In the genomic region with DNA sequence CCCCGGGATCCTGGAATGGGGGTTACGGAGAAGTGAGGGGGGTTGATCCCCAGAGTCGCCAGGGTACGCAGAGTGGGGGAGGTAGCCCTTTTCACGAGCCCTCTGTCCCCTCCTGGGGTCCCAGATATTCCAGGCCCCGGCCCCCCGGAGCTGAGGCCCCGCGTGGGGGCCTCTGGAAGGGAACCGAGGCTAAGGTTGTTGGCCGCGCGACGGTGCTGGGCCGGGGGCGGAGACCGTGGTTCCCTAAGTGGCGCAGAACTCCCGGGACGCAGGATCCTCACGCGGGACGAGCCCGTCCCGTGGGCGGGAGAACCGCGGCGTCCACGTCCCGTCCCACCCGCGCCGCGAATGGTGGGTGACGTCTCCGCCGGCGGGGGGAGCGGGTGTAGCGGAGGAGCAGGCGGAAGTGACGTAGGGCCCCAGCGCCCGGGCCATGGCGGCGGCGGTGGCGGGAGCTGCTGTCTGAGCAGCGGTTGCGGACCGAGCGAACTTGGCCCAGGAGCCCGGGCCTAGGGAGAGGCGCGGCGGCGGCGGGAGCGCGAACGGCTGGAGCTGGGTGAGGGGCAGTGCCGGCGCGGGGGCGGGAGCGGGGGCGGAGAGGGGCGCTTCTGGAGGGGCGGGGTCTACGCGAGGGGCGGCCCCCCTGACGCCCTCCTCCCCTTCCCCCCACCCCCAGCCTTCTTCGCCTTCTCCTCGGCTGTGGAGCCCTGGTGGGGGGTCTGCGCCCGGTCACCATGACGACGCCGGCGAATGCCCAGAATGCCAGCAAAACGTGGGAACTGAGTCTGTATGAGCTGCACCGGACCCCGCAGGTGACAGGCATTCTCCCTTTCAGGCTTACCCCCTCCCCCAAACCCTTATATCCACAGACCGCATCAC, we compare ENCODE assay signal across 8 cellular contexts. TPM values are rescaled to one million over a fixed set of nuclear protein-coding genes. Genes with fewer than 3 reads are reported as not detected.
A peak's percentile ranks its signal among the peaks of the same experiment; 100 is the strongest.
DNase-seq lines count a peak whose midpoint lies in the region; ATAC-seq and TF ChIP-seq lines count a peak whose summit lies in the region.

Gene RING1 (plus strand): TSS at position 412 of the 879 bp plus-strand sequence. CDS start 323 bp downstream, at position 735.

- H3K9me3 ChIP-seq in SJSA1 (replicated peaks) (no peaks in the 10 kb centered on the region), neural cell (ENCODE audit: low read length) (no peaks in the 10 kb centered on the region)

- peak within 1 kb of the TSS; percentile 87 for H3K4me3 Mint-ChIP-seq in stimulated activated naive CD8-positive, alpha-beta T cell treated with anti-CD3 and anti-CD28 coated beads, Interleukin-15, Interleukin-2, amounts not matched to agents 100 ng/mL and 50 ng/mL, for 24 hours

- H3K4me1 Mint-ChIP-seq in stimulated activated naive CD8-positive, alpha-beta T cell treated with anti-CD3 and anti-CD28 coated beads, Interleukin-15, Interleukin-2, amounts not matched to agents 100 ng/mL and 50 ng/mL, for 24 hours (ENCODE audit: low read depth) = peaks cover 60% of the 10 kb centered on the region

- no peaks in the 10 kb centered on the region for H3F3A ChIP-seq in neural cell (ENCODE audit: insufficient read depth, low read length, poor library complexity, severe bottlenecking)

- H3K9me3 Mint-ChIP-seq in stimulated activated naive CD8-positive, alpha-beta T cell treated with anti-CD3 and anti-CD28 coated beads, Interleukin-15, Interleukin-2, amounts not matched to agents 100 ng/mL and 50 ng/mL, for 24 hours = no peaks in the 10 kb centered on the region

- peak; percentile 50 for ATAC-seq in GM18909 (IDR thresholded peaks at IDR 0.05; ENCODE audit: poor library complexity, unreplicated experiment)

- peak; percentile 52 for DNase-seq in AG09319 (ENCODE audit: extremely low read depth, low read depth)
- DNase-seq in SJSA1 (ENCODE audit: low read depth in 1 of 2, low spot score in 2 of 2) = peak; percentile 74 to 78
- peak; percentile 84 for DNase-seq in activated gamma-delta T cell treated with Interleukin-2 at 50 U/mL for 16 hours
- peak; percentile 81 to 94 for DNase-seq in foreskin fibroblast

- H3K36me3 ChIP-seq in SJSA1 = peaks cover 35% of the 10 kb centered on the region
- peaks cover 11% of the 10 kb centered on the region for H3K36me3 ChIP-seq in neural cell (ENCODE audit: insufficient read depth, low read length)

- peaks cover 9% of the 10 kb centered on the region for H3K27me3 ChIP-seq in SJSA1 (replicated peaks)
- H3K27me3 ChIP-seq in neural cell (ENCODE audit: insufficient read depth, low read depth, low read length) = peaks cover 3% of the 10 kb centered on the region

- peaks cover 33% of the 10 kb centered on the region for H3K36me3 Mint-ChIP-seq in stimulated activated naive CD8-positive, alpha-beta T cell treated with anti-CD3 and anti-CD28 coated beads, Interleukin-15, Interleukin-2, amounts not matched to agents 100 ng/mL and 50 ng/mL, for 24 hours (ENCODE audit: low read depth)

- no peaks in the 10 kb centered on the region for H3K27me3 Mint-ChIP-seq in stimulated activated naive CD8-positive, alpha-beta T cell treated with anti-CD3 and anti-CD28 coated beads, Interleukin-15, Interleukin-2, amounts not matched to agents 100 ng/mL and 50 ng/mL, for 24 hours

- peak within 1 kb of the TSS; percentile 98 for H3K4me2 ChIP-seq in neural cell (ENCODE audit: low read length)

- H3K9me2 ChIP-seq in neural cell (ENCODE audit: insufficient read depth, low read length) = no peaks in the 10 kb centered on the region

- TF ChIP-seq RAD21 in Ishikawa (IDR thresholded peaks at IDR 0.05; ENCODE audit: low read depth) (no peak), neural cell (conservative IDR thresholded peaks at IDR 0.05) (no peak)

- H3K79me2 ChIP-seq in neural cell (replicated peaks; ENCODE audit: insufficient read depth, low read length) = peaks cover 29% of the 10 kb centered on the region

- peak within 1 kb of the TSS; percentile 89 for H3K27ac ChIP-seq in SJSA1
- H3K27ac ChIP-seq in neural cell (ENCODE audit: low read length) = peak within 1 kb of the TSS; percentile 96

- TF ChIP-seq CTCF in AG09319 (IDR thresholded peaks at IDR 0.05; ENCODE audit: low read depth, low read length) (no peak), foreskin fibroblast (IDR thresholded peaks at IDR 0.05; ENCODE audit: low read depth, low read length) (no peak), neural cell (IDR thresholded peaks at IDR 0.05; ENCODE audit: poor library complexity, severe bottlenecking) (peak; percentile 11)

- no peaks in the 10 kb centered on the region for H4K20me1 ChIP-seq in neural cell (ENCODE audit: insufficient read depth)

- H3K9ac ChIP-seq in neural cell (ENCODE audit: low read length) = peak within 1 kb of the TSS; percentile 99

- H3K27ac Mint-ChIP-seq in stimulated activated naive CD8-positive, alpha-beta T cell treated with anti-CD3 and anti-CD28 coated beads, Interleukin-15, Interleukin-2, amounts not matched to agents 100 ng/mL and 50 ng/mL, for 24 hours = peak within 1 kb of the TSS; percentile 91

- peak within 1 kb of the TSS; percentile 88 for H2AFZ ChIP-seq in neural cell (ENCODE audit: low read depth, low read length)

- H3K4me3 ChIP-seq in SJSA1 (peak within 1 kb of the TSS; percentile 75), foreskin fibroblast (ENCODE audit: low read depth in 1 of 2, low read length in 2 of 2) (peak within 1 kb of the TSS; percentile 82 to 91), neural cell (ENCODE audit: low read length) (peak within 1 kb of the TSS; percentile 94)

- no peak for TF ChIP-seq EP300 in Ishikawa (IDR thresholded peaks at IDR 0.05; ENCODE audit: borderline replicate concordance)
- peak; percentile 86 for TF ChIP-seq EP300 in neural cell (conservative IDR thresholded peaks at IDR 0.05; ENCODE audit: poor library complexity, severe bottlenecking)

- peaks cover 55% of the 10 kb centered on the region for H3K4me1 ChIP-seq in SJSA1 (replicated peaks)

TF ChIP-seq in Ishikawa, 13 proteins besides CTCF, POLR2A, EP300 and RAD21 (continues in another document):
- TF ChIP-seq TEAD4 (IDR thresholded peaks at IDR 0.05) = no peak
- TF ChIP-seq EGR1 (IDR thresholded peaks at IDR 0.05) = peak; percentile 72
- TF ChIP-seq, protein P1, sequence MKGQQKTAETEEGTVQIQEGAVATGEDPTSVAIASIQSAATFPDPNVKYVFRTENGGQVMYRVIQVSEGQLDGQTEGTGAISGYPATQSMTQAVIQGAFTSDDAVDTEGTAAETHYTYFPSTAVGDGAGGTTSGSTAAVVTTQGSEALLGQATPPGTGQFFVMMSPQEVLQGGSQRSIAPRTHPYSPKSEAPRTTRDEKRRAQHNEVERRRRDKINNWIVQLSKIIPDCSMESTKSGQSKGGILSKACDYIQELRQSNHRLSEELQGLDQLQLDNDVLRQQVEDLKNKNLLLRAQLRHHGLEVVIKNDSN (IDR thresholded peaks at IDR 0.05) = no peak
- TF ChIP-seq CREB1 (IDR thresholded peaks at IDR 0.05; ENCODE audit: low read depth) = peak; percentile 82
- TF ChIP-seq, protein P2, sequence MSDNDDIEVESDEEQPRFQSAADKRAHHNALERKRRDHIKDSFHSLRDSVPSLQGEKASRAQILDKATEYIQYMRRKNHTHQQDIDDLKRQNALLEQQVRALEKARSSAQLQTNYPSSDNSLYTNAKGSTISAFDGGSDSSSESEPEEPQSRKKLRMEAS (IDR thresholded peaks at IDR 0.05) = peak; percentile 20; the same call in 1 of the 2 replicates
- TF ChIP-seq YY1 (IDR thresholded peaks at IDR 0.05; ENCODE audit: low read depth) = peak; percentile 90
- TF ChIP-seq NFIC (IDR thresholded peaks at IDR 0.05) = no peak

TF ChIP-seq in neural cell, 6 proteins besides CTCF, POLR2A, EP300 and RAD21:
- TF ChIP-seq MXI1 (conservative IDR thresholded peaks at IDR 0.05; ENCODE audit: poor library complexity, severe bottlenecking) (peak; percentile 85), EZH2 (IDR thresholded peaks at IDR 0.05; ENCODE audit: borderline replicate concordance, insufficient read depth, low read length, poor library complexity, severe bottlenecking) (no peak), TAF1 (IDR thresholded peaks at IDR 0.05; ENCODE audit: low read depth) (peak; percentile 87), SMC3 (conservative IDR thresholded peaks at IDR 0.05; ENCODE audit: poor library complexity) (no peak), POLR2AphosphoS5 (IDR thresholded peaks at IDR 0.05) (peak; percentile 100)
- TF ChIP-seq, protein P3, sequence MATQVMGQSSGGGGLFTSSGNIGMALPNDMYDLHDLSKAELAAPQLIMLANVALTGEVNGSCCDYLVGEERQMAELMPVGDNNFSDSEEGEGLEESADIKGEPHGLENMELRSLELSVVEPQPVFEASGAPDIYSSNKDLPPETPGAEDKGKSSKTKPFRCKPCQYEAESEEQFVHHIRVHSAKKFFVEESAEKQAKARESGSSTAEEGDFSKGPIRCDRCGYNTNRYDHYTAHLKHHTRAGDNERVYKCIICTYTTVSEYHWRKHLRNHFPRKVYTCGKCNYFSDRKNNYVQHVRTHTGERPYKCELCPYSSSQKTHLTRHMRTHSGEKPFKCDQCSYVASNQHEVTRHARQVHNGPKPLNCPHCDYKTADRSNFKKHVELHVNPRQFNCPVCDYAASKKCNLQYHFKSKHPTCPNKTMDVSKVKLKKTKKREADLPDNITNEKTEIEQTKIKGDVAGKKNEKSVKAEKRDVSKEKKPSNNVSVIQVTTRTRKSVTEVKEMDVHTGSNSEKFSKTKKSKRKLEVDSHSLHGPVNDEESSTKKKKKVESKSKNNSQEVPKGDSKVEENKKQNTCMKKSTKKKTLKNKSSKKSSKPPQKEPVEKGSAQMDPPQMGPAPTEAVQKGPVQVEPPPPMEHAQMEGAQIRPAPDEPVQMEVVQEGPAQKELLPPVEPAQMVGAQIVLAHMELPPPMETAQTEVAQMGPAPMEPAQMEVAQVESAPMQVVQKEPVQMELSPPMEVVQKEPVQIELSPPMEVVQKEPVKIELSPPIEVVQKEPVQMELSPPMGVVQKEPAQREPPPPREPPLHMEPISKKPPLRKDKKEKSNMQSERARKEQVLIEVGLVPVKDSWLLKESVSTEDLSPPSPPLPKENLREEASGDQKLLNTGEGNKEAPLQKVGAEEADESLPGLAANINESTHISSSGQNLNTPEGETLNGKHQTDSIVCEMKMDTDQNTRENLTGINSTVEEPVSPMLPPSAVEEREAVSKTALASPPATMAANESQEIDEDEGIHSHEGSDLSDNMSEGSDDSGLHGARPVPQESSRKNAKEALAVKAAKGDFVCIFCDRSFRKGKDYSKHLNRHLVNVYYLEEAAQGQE (IDR thresholded peaks at IDR 0.05; ENCODE audit: borderline replicate concordance) = peak; percentile 67

RNA-seq across cellular contexts. Expression of gene RING1, which starts in this region (rescaled TPM):
- 32.5 and 37.2 TPM in 2 replicates for total RNA-seq in SJSA1 (2014; rRNA removed; shearing (Covaris generic))
- polyA plus RNA-seq in neural cell = 107 and 121 TPM in 2 replicates
- 35.7 and 36.8 TPM in 2 replicates for polyA minus RNA-seq in neural cell

Comparison
In these comparisons a context has a peak if more than half of its experiments do, and no peak if none do; other contexts are left out.
1. Peak in every context shown above with its lines: DNase-seq, ATAC-seq, H3K4me3 ChIP-seq and H3K27ac ChIP-seq.